ENCODE assay signal across 8 cellular contexts in the genomic region with DNA sequence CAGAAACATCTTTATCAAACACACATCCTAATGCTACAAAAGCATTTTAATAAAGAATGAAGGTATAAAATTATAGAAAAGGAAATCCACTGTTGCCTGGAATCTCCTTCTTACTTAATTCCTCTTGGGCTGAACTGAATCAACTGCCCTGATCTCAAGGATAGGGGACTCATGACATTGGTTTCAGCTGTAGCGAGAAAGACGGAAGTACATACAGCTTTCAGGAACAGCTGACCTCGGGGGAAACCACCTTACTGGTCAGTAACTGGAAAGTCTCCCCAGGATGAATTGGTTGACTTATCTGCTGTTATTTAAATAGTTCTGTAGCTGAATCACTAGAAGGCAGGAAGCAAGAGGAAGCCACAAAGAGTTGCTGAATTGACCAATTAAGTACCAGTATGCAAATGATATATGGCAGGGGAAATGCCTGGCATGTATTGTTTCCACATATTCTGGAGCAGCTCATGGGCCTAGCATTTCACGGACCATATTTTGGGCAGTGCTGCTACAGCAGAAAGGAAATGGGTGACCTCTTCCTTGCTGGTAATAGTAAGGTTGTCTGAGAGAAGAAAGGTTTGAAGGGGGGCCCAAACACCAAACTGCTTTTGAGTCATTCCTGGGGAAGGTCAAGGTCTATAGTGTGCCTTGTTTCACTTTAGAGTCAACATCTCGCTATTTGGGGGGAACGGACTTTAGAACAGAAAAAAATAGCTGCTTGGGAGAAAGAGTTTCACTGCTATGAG. TPM values are rescaled to one million over a fixed set of nuclear protein-coding genes. Genes with fewer than 3 reads are reported as not detected.
A peak's percentile ranks its signal among the peaks of the same experiment; 100 is the strongest.
DNase-seq lines count a peak whose midpoint lies in the region; ATAC-seq and TF ChIP-seq lines count a peak whose summit lies in the region.

No MANE protein-coding gene starts in this region.

- POLR2A ChIA-PET in activated CD8-positive, alpha-beta T cell treated with anti-CD3 and anti-CD28 coated beads, Interleukin-2, amount 10 ng/mL, durations not matched to agents 7 days and 5 days (lab: Charles Lee) = interaction anchor here (0.7 to 2.2 kb wide), 3 partner anchors 198 to 1614 kb away, joined by 5 to 9 read pairs (median 8); a partner anchor contains a TSS

- H3K79me2 ChIP-seq in GM23248 (ENCODE audit: insufficient read depth) = no peaks in the 10 kb centered on the region

- H3K27ac ChIP-seq in GM23248 (peak overlapping the region; percentile 92), heart left ventricle (peak overlapping the region in 1 of 12 donors; percentile 68)

- H3K9me2 ChIP-seq in GM23248 (ENCODE audit: insufficient read depth) = no peaks in the 10 kb centered on the region

- intact Hi-C loops in heart left ventricle (cut with DNase I) = no loop called here

- H3K4me1 ChIP-seq in GM23248 (ENCODE audit: insufficient read depth) (peaks cover 21% of the 10 kb centered on the region), heart left ventricle (peaks cover 0 to 23% (median 0%) of the 10 kb centered on the region in 12 donors)

- DNase-seq in activated CD4-positive, alpha-beta T cell treated with anti-CD3 and anti-CD28 coated beads for 48 hours = peak; percentile 57
- no peak for DNase-seq in activated CD4-positive, alpha-beta T cell treated with anti-CD3 and anti-CD28 coated beads, Interleukin-2, amount 50 U/mL, for 1 hour
- DNase-seq in GM23248 (peak; percentile 96), Kasumi-1 (lab: John Stamatoyannopoulos, UW) (peak; percentile 95 to 96), heart left ventricle (no peak), progenitor cell of endocrine pancreas (ENCODE audit: low spot score, unreplicated experiment) (no peak)
- peak; percentile 60 for DNase-seq in activated CD8-positive, alpha-beta T cell treated with anti-CD3 and anti-CD28 coated beads, Interleukin-2, amount 10 ng/mL, durations not matched to agents 7 days and 5 days
- peak in 2 of 3 experiments; percentile 27 to 43 for DNase-seq in stimulated activated CD4-positive, alpha-beta T cell treated with anti-CD3 and anti-CD28 coated beads, TNF-alpha, amount 100 ng/mL, for 24 hours (ENCODE audit: low read depth in 3 of 3)

- H3K9me3 ChIP-seq in GM23248 (ENCODE audit: low read depth) (no peaks in the 10 kb centered on the region), heart left ventricle (no peaks in the 10 kb centered on the region)

- 34 to 41% methylated on average over 6 of the region's 6 CpGs for WGBS in GM23248 (ENCODE audit: low coverage in 1 of 2, low lambda C conversion rate in 2 of 2, missing lambda C conversion rate in 2 of 2), 2 experiments
- 64 to 70% (median 68%) methylated on average over 6 of the region's 6 CpGs for WGBS in heart left ventricle, 4 donors

- peak overlapping the region; percentile 78 for H3K27ac Mint-ChIP-seq in activated CD8-positive, alpha-beta T cell treated with anti-CD3 and anti-CD28 coated beads, Interleukin-2, amount 10 ng/mL, durations not matched to agents 7 days and 5 days
- H3K27ac Mint-ChIP-seq in progenitor cell of endocrine pancreas = no peak overlapping the region

- in situ Hi-C loops in GM23248 (cut with MboI) = no loop called here

- H3K9ac ChIP-seq in GM23248 = peak overlapping the region; percentile 66

- ATAC-seq in activated CD8-positive, alpha-beta T cell treated with anti-CD3 and anti-CD28 coated beads, Interleukin-2, amount 10 ng/mL, durations not matched to agents 7 days and 5 days = peak; percentile 92
- ATAC-seq in heart left ventricle = peak in 3 of 4 donors; percentile 55 to 65 (median 55)

- peak overlapping the region; percentile 7 for H3K4me3 Mint-ChIP-seq in activated CD8-positive, alpha-beta T cell treated with anti-CD3 and anti-CD28 coated beads, Interleukin-2, amount 10 ng/mL, durations not matched to agents 7 days and 5 days
- no peak overlapping the region for H3K4me3 Mint-ChIP-seq in progenitor cell of endocrine pancreas (ENCODE audit: low read depth)

- peaks cover 26% of the 10 kb centered on the region for H3F3A ChIP-seq in GM23248 (ENCODE audit: insufficient read depth)

- peak overlapping the region; percentile 46 for H2AFZ ChIP-seq in GM23248

- H4K20me1 ChIP-seq in GM23248 (ENCODE audit: insufficient read depth) = no peaks in the 10 kb centered on the region

- H3K27me3 Mint-ChIP-seq in activated CD8-positive, alpha-beta T cell treated with anti-CD3 and anti-CD28 coated beads, Interleukin-2, amount 10 ng/mL, durations not matched to agents 7 days and 5 days (ENCODE audit: low read depth) = no peaks in the 10 kb centered on the region
- H3K27me3 Mint-ChIP-seq in progenitor cell of endocrine pancreas = peaks cover 28% of the 10 kb centered on the region

- no peak for TF ChIP-seq POLR2A in heart left ventricle (IDR thresholded peaks at IDR 0.05)

- H3K4me3 ChIP-seq in GM23248 = peak overlapping the region; percentile 50
- H3K4me3 ChIP-seq in heart left ventricle = no peak overlapping the region

- peaks cover 63% of the 10 kb centered on the region for H3K36me3 Mint-ChIP-seq in activated CD8-positive, alpha-beta T cell treated with anti-CD3 and anti-CD28 coated beads, Interleukin-2, amount 10 ng/mL, durations not matched to agents 7 days and 5 days (ENCODE audit: low read depth)
- H3K36me3 Mint-ChIP-seq in progenitor cell of endocrine pancreas (ENCODE audit: insufficient read depth) = no peaks in the 10 kb centered on the region

- H3K27me3 ChIP-seq in GM23248 (replicated peaks; ENCODE audit: insufficient read depth) = no peaks in the 10 kb centered on the region
- no peaks in the 10 kb centered on the region for H3K27me3 ChIP-seq in heart left ventricle

- H3K36me3 ChIP-seq in GM23248 (ENCODE audit: low read depth) (no peaks in the 10 kb centered on the region), heart left ventricle (peaks cover 0 to 55% (median 47%) of the 10 kb centered on the region in 9 donors)

- CTCF ChIA-PET in activated CD8-positive, alpha-beta T cell treated with anti-CD3 and anti-CD28 coated beads, Interleukin-2, amount 10 ng/mL, durations not matched to agents 7 days and 5 days (lab: Charles Lee) = interaction anchor here (1.0 to 2.3 kb wide), 6 partner anchors 10 to 277 kb away, joined by 3 to 19 read pairs (median 4); a partner anchor contains a TSS

- no peaks in the 10 kb centered on the region for H3K9me3 Mint-ChIP-seq in activated CD8-positive, alpha-beta T cell treated with anti-CD3 and anti-CD28 coated beads, Interleukin-2, amount 10 ng/mL, durations not matched to agents 7 days and 5 days (ENCODE audit: insufficient read depth)
- peaks cover 3% of the 10 kb centered on the region for H3K9me3 Mint-ChIP-seq in progenitor cell of endocrine pancreas (ENCODE audit: low read depth)

- TF ChIP-seq CTCF in heart left ventricle (IDR thresholded peaks at IDR 0.05) (no peak), progenitor cell of endocrine pancreas (IDR thresholded peaks at IDR 0.05; ENCODE audit: unreplicated experiment) (no peak)

- peaks cover 20% of the 10 kb centered on the region for H3K4me1 Mint-ChIP-seq in activated CD8-positive, alpha-beta T cell treated with anti-CD3 and anti-CD28 coated beads, Interleukin-2, amount 10 ng/mL, durations not matched to agents 7 days and 5 days (ENCODE audit: low read depth)
- H3K4me1 Mint-ChIP-seq in progenitor cell of endocrine pancreas (ENCODE audit: low read depth) = no peaks in the 10 kb centered on the region

- peak overlapping the region; percentile 82 for H3K4me2 ChIP-seq in GM23248 (ENCODE audit: unreplicated experiment)

RNA-seq across cellular contexts. Expression of a gene that starts 43.7 kb away (rescaled TPM):
- 0.76 and 1.9 TPM in 2 replicates for total RNA-seq in GM23248 (2014; rRNA removed; shearing (Covaris generic))
- 0.79 TPM in 2 replicates for polyA plus RNA-seq in GM23248 (2016; fragmentation: Nextera tagmentation; extraction: Ambion mirVana)
- under 1 TPM; 0.31 to 0.45 TPM for total RNA-seq in activated CD8-positive, alpha-beta T cell treated with anti-CD3 and anti-CD28 coated beads, Interleukin-2, amount 10 ng/mL, durations not matched to agents 7 days and 5 days
- total RNA-seq in heart left ventricle = 1 to 10 TPM; 1.0 to 3.2 (median 2.5) TPM
- 1 to 10 TPM in 1 of 2 donors, under 1 TPM in 1; 0.86 to 1.1 TPM for polyA plus RNA-seq in heart left ventricle
- total RNA-seq in progenitor cell of endocrine pancreas = 90.3 and 101 TPM in 2 replicates

Comparison
In these comparisons a context has a peak if more than half of its experiments do, and no peak if none do; other contexts are left out.
1. DNase-seq: peak in activated CD4-positive, alpha-beta T cell treated with anti-CD3 and anti-CD28 coated beads for 48 hours (single experiment), GM23248 (single experiment), Kasumi-1 (2 of 2), activated CD8-positive, alpha-beta T cell treated with anti-CD3 and anti-CD28 coated beads, Interleukin-2, amount 10 ng/mL, durations not matched to agents 7 days and 5 days (single experiment) and stimulated activated CD4-positive, alpha-beta T cell treated with anti-CD3 and anti-CD28 coated beads, TNF-alpha, amount 100 ng/mL, for 24 hours (2 of 3); none in activated CD4-positive, alpha-beta T cell treated with anti-CD3 and anti-CD28 coated beads, Interleukin-2, amount 50 U/mL, for 1 hour (single experiment), heart left ventricle (0 of 5) and progenitor cell of endocrine pancreas (single experiment).
2. RNA of a gene that starts 43.7 kb away (total RNA-seq): 90.3 to 101 TPM in progenitor cell of endocrine pancreas; 1.0 to 3.2 TPM in heart left ventricle, 0.76 to 1.9 TPM in GM23248 and 0.31 to 0.45 TPM in activated CD8-positive, alpha-beta T cell treated with anti-CD3 and anti-CD28 coated beads, Interleukin-2, amount 10 ng/mL, durations not matched to agents 7 days and 5 days; every median in the first group is over 10 times any median in the second.